In genomic region chr11:96097844-96098421, GRCh38 we compare ENCODE assay signal across 13 cellular contexts.
DNase-seq lines count a peak whose midpoint lies in the region; ATAC-seq, FAIRE-seq and TF ChIP-seq lines count a peak whose summit lies in the region.
"Had no signal": no experiment of that assay in that cellular context is flagged by ENCODE, and none has a peak within 500 bp of the region (broad histone marks: within the 10 kb centered on the region; RNA-seq: fewer than 3 reads in every experiment).

No MANE protein-coding gene starts in this region.

- no peak overlapping the region for H3K4me3 ChIP-seq in H1 (ENCODE audit: extremely low read depth in 1 of 4, insufficient read depth in 2 of 4, low read depth in 3 of 4, low read length in 4 of 4)
- no peak overlapping the region for H3K4me3 ChIP-seq in muscle layer of duodenum (ENCODE audit: low read depth in 1 of 2, low read length in 2 of 2)
- H3K4me3 ChIP-seq in uterus, result no peak overlapping the region
- H3K4me3 ChIP-seq in lower leg skin (ENCODE audit: low read depth, poor library complexity, severe bottlenecking), result no peak overlapping the region
- H3K4me3 ChIP-seq: lung had no signal

- H4K8ac ChIP-seq in H1 (ENCODE audit: extremely low read depth, insufficient read depth, low read length), result no peak overlapping the region

- no peak overlapping the region for H3K18ac ChIP-seq in H1 (ENCODE audit: extremely low read depth, low read length)

- intact Hi-C loops in uterus (cut with DNase I; ENCODE audit: low total_unique reads), result no loop called here
- intact Hi-C loops in lower leg skin (cut with DNase I; ENCODE audit: low total_unique reads), result no loop called here

- no peaks in the 10 kb centered on the region for H3K9me3 Mint-ChIP-seq in activated naive CD4-positive, alpha-beta T cell treated with anti-CD3 and anti-CD28 coated beads, Interleukin-2, amount 50 U/mL, for 72 hours
- H3K9me3 Mint-ChIP-seq: activated B cell treated with CpG ODN at 0.5 μM for 24 hours had no signal

- no peak for DNase-seq in activated naive CD4-positive, alpha-beta T cell treated with anti-CD3 and anti-CD28 coated beads, Interleukin-2, amount 50 U/mL, for 72 hours (ENCODE audit: low spot score in 2 of 2)
- DNase-seq in activated naive CD4-positive, alpha-beta T cell treated with Interleukin-2 at 50 U/mL for 16 hours, result no peak
- DNase-seq in H1 (ENCODE audit: low read depth in 1 of 2, low spot score in 2 of 2) (no peak), uterus (no peak), epidermal melanocyte (ENCODE audit: insufficient read length, low spot score) (no peak), lower leg skin (ENCODE audit: low spot score in 2 of 2) (no peak)
- DNase-seq: activated B cell treated with CpG ODN at 0.5 μM for 24 hours; activated naive CD8-positive, alpha-beta T cell treated with anti-CD3 and anti-CD28 coated beads for 36 hours; NCI-H2081 had no signal

- no peaks in the 10 kb centered on the region for H3K23me2 ChIP-seq in H1 (ENCODE audit: low read depth, low read length)

- no peaks in the 10 kb centered on the region for H3K79me2 ChIP-seq in H1 (ENCODE audit: control insufficient read depth in 1 of 2, insufficient read depth in 2 of 2, low read length in 2 of 2)

- peak overlapping the region; percentile 30 for H4K5ac ChIP-seq in H1 (ENCODE audit: insufficient read length, low read depth, low read length)

- no peak for FAIRE-seq in H1 (lab: Jason Lieb, UNC)
- FAIRE-seq: endometrium had no signal

- H3K36me3 ChIP-seq in H1 (ENCODE audit: control insufficient read depth in 2 of 4, insufficient read depth in 4 of 4, low read length in 3 of 4), result 0 out of 8 replicates have a peak, but pooled peaks cover 0 to under 1% (median 0%) of the 10 kb centered on the region in 4 experiments
- H3K36me3 ChIP-seq in muscle layer of duodenum (ENCODE audit: control insufficient read depth in 1 of 2, insufficient read depth in 2 of 2, low read length in 2 of 2), result peaks cover 3 to 8% of the 10 kb centered on the region in 2 donors
- no peaks in the 10 kb centered on the region for H3K36me3 ChIP-seq in uterus

- H4K20me1 ChIP-seq in H1 (replicated peaks in 1 of 2; ENCODE audit: control insufficient read depth in 1 of 2, insufficient read depth in 2 of 2, low read length in 2 of 2), result no peaks in the 10 kb centered on the region

- 95% methylated on average over 4 of the region's 4 CpGs; no CpG with 5 or more reads in 1 of the 2 experiments for WGBS in H1 (ENCODE audit: extremely low coverage in 1 of 2, insufficient coverage in 1 of 2, insufficient read length in 1 of 2, insufficient replicate concordance in 2 of 2, low coverage in 1 of 2, low lambda C conversion rate in 2 of 2, missing lambda C conversion rate in 1 of 2), 2 experiments
- 72 to 85% methylated on average over 4 of the region's 4 CpGs for WGBS in lower leg skin, 2 donors

- H2BK12ac ChIP-seq in H1 (ENCODE audit: low read depth, low read length), result no peak overlapping the region

- H3K36me3 Mint-ChIP-seq in activated naive CD4-positive, alpha-beta T cell treated with anti-CD3 and anti-CD28 coated beads, Interleukin-2, amount 50 U/mL, for 72 hours, result peaks cover 2 to 30% of the 10 kb centered on the region in 2 donors

- H3K14ac ChIP-seq in H1 (ENCODE audit: insufficient read length), result no peak overlapping the region

- no peak for TF ChIP-seq EP300 in H1 (IDR thresholded peaks at IDR 0.05; ENCODE audit: borderline replicate concordance in 1 of 2, low read depth in 2 of 2, low read length in 2 of 2)

- H2AK5ac ChIP-seq in H1 (ENCODE audit: low read depth, low read length), result no peak overlapping the region

- H3K9me3 ChIP-seq in H1 (ENCODE audit: insufficient read depth in 2 of 2, low read depth in 1 of 2, low read length in 1 of 2), result no peaks in the 10 kb centered on the region
- no peaks in the 10 kb centered on the region for H3K9me3 ChIP-seq in muscle layer of duodenum (ENCODE audit: control insufficient read depth in 1 of 2, low read length in 2 of 2)
- no peaks in the 10 kb centered on the region for H3K9me3 ChIP-seq in uterus

- H4K91ac ChIP-seq in H1 (replicated peaks; ENCODE audit: insufficient read length, low read length), result no peak overlapping the region

- no peak overlapping the region for H3K4me2 ChIP-seq in H1 (ENCODE audit: insufficient read depth in 1 of 2, low read depth in 2 of 2, low read length in 2 of 2)

- no peaks in the 10 kb centered on the region for H3K27me3 ChIP-seq in H1 (replicated peaks in 1 of 4; ENCODE audit: control insufficient read depth in 3 of 4, extremely low read depth in 1 of 4, insufficient read depth in 3 of 4, low read length in 3 of 4)
- no peaks in the 10 kb centered on the region for H3K27me3 ChIP-seq in muscle layer of duodenum (ENCODE audit: low read depth, low read length)
- H3K27me3 ChIP-seq in uterus, result no peaks in the 10 kb centered on the region

- no peak for ATAC-seq in activated naive CD4-positive, alpha-beta T cell treated with anti-CD3 and anti-CD28 coated beads, Interleukin-2, amount 50 U/mL, for 72 hours
- no peak for ATAC-seq in GM21619 (IDR thresholded peaks at IDR 0.05; ENCODE audit: unreplicated experiment)

- no peaks in the 10 kb centered on the region for H3K79me1 ChIP-seq in H1 (ENCODE audit: low read depth, low read length)

- TF ChIP-seq CTCF in H1 (IDR thresholded peaks at IDR 0.05; ENCODE audit: control extremely low read depth in 1 of 3, insufficient read depth in 1 of 3, low read depth in 1 of 3, low read length in 3 of 3), result no peak
- TF ChIP-seq CTCF in uterus (IDR thresholded peaks at IDR 0.05), result no peak
- TF ChIP-seq CTCF in lower leg skin (IDR thresholded peaks at IDR 0.05), result no peak

- no peak overlapping the region for H3K27ac ChIP-seq in H1 (ENCODE audit: low read depth, low read length)
- peak overlapping the region; percentile 59 for H3K27ac ChIP-seq in muscle layer of duodenum (ENCODE audit: low read length)
- peak overlapping the region; percentile 45 to 55 for H3K27ac ChIP-seq in uterus

- POLR2A ChIA-PET in H1 (lab: Charles Lee; ENCODE audit: partially characterized antibody), result interaction anchor here (1.0 kb wide), 1 partner anchor 16 kb away, joined by 3 read pairs; no protein-coding TSS in a partner anchor

- H3K23ac ChIP-seq in H1 (ENCODE audit: insufficient read length), result no peak overlapping the region

- H2BK20ac ChIP-seq in H1 (ENCODE audit: low read length), result no peak overlapping the region

- H3K4me1 ChIP-seq in H1 (replicated peaks in 1 of 4; ENCODE audit: control insufficient read depth in 3 of 4, insufficient read depth in 4 of 4, low read length in 3 of 4), result peaks cover 0 to 4% (median 1%) of the 10 kb centered on the region in 4 experiments; a peak in 4 of 7 replicates
- H3K4me1 ChIP-seq in muscle layer of duodenum (ENCODE audit: control insufficient read depth in 1 of 2, insufficient read depth in 2 of 2, low read length in 2 of 2), result no peaks in the 10 kb centered on the region
- H3K4me1 ChIP-seq in uterus, result peaks cover 0 to 9% of the 10 kb centered on the region in 2 donors

- CTCF ChIA-PET in H1 (lab: Charles Lee; ENCODE audit: partially characterized antibody), result interaction anchor here (1.6 kb wide), 1 partner anchor 14 kb away, joined by 3 read pairs; no protein-coding TSS in a partner anchor

- H2BK120ac ChIP-seq in H1 (replicated peaks; ENCODE audit: low read depth, low read length), result no peak overlapping the region

- H3K56ac ChIP-seq in H1 (replicated peaks; ENCODE audit: insufficient read length, low read depth, low read length), result no peak overlapping the region

- no peak overlapping the region for H3K9ac ChIP-seq in H1 (replicated peaks in 1 of 4; ENCODE audit: extremely low read depth in 1 of 4, low read depth in 3 of 4, low read length in 3 of 4)

- H3K27ac Mint-ChIP-seq in activated naive CD4-positive, alpha-beta T cell treated with anti-CD3 and anti-CD28 coated beads, Interleukin-2, amount 50 U/mL, for 72 hours, result peak overlapping the region; percentile 10 to 44
- H3K27ac Mint-ChIP-seq: activated B cell treated with CpG ODN at 0.5 μM for 24 hours had no signal

- TF ChIP-seq POLR2A in H1 (IDR thresholded peaks at IDR 0.05; ENCODE audit: control extremely low read depth in 1 of 2, low read depth in 2 of 2, low read length in 2 of 2) (no peak), uterus (IDR thresholded peaks at IDR 0.05) (no peak), lower leg skin (IDR thresholded peaks at IDR 0.05) (no peak)

- no peak overlapping the region for H2BK5ac ChIP-seq in H1 (ENCODE audit: low read depth, low read length)

- no peak overlapping the region for H2BK15ac ChIP-seq in H1 (ENCODE audit: low read length)

- no peak for TF ChIP-seq RAD21 in H1 (IDR thresholded peaks at IDR 0.05 in 1 of 2, conservative IDR thresholded peaks at IDR 0.05 in 1 of 2; ENCODE audit: low read depth in 2 of 2, low read length in 2 of 2)

- peak overlapping the region; percentile 33 for H3K4ac ChIP-seq in H1 (replicated peaks; ENCODE audit: insufficient read length, low read depth, low read length)

- no peak overlapping the region for H2AFZ ChIP-seq in H1 (ENCODE audit: low read length)

TF ChIP-seq in H1, 55 proteins besides CTCF, POLR2A, EP300 and RAD21:
- no peak for TF ChIP-seq CBX5 (IDR thresholded peaks at IDR 0.05; ENCODE audit: low read depth, low read length)
- no peak for TF ChIP-seq JUN (IDR thresholded peaks at IDR 0.05; ENCODE audit: low read depth, low read length)
